Comparison of ENCODE assay signal across 18 cellular contexts in the genomic region with DNA sequence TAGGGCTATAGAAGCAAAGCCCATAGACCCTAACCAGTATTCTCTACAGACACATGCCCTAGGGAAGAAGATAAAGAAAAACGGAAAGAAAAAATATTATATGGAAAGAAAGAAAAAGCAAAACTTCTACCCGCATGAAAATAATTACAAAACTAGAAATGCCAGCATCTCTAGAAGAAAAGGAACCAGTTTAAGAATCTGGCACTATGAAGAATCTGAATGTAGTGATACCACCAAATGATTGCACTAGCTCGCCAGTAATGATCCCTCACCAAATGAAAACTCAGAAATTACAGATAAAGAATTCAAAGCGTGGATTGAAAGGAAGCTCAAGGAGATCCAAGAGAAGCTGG.
"Had no signal": no experiment of that assay in that cellular context is flagged by ENCODE, and none has a peak within 500 bp of the region (broad histone marks: within the 10 kb centered on the region; RNA-seq: fewer than 3 reads in every experiment).

No MANE protein-coding gene starts in this region.

- ATAC-seq: effector memory CD8-positive, alpha-beta T cell had no signal

- H3K4me1 Mint-ChIP-seq: activated naive CD8-positive, alpha-beta T cell treated with anti-CD3 and anti-CD28 coated beads for 36 hours; nephron had no signal

- H3K27me3 ChIP-seq: adrenal gland, body of pancreas, left lung, tibial nerve had no signal

- H3K36me3 ChIP-seq: adrenal gland, heart right ventricle, left lung, spleen, tibial nerve had no signal

- H3K4me1 ChIP-seq: adrenal gland, body of pancreas, heart right ventricle, left lung, spleen, tibial nerve had no signal

- H3K27ac Mint-ChIP-seq: activated naive CD4-positive, alpha-beta T cell treated with anti-CD3 and anti-CD28 coated beads for 36 hours; activated naive CD8-positive, alpha-beta T cell treated with anti-CD3 and anti-CD28 coated beads for 36 hours; effector memory CD8-positive, alpha-beta T cell; nephron had no signal

- DNase-seq: activated CD4-positive, alpha-beta T cell treated with anti-CD3 and anti-CD28 coated beads for 4 hours; activated CD4-positive, alpha-beta T cell treated with anti-CD3 and anti-CD28 coated beads, Interleukin-2, amount 50 U/mL, for 48 hours; activated CD8-positive, alpha-beta memory T cell treated with anti-CD3 and anti-CD28 coated beads for 24 hours; activated effector memory CD4-positive, alpha-beta T cell treated with anti-CD3 and anti-CD28 coated beads, Interleukin-2, amount 50 U/mL, for 16 hours; activated naive CD4-positive, alpha-beta T cell treated with anti-CD3 and anti-CD28 coated beads for 36 hours; activated naive CD8-positive, alpha-beta T cell treated with anti-CD3 and anti-CD28 coated beads for 36 hours; cerebellar nuclear complex; cortex of kidney; effector memory CD8-positive, alpha-beta T cell; heart right ventricle; left lung; spleen; stimulated activated CD4-positive, alpha-beta T cell treated with anti-CD3 and anti-CD28 coated beads, Interleukin-2, amount 100 ng/mL, for 48 hours; stimulated activated naive CD4-positive, alpha-beta T cell treated with Interleukin-2 at 50 U/mL for 16 hours had no signal

- H3K4me3 ChIP-seq: adrenal gland, body of pancreas, heart right ventricle, left lung, spleen, tibial nerve had no signal

- H3K4me3 Mint-ChIP-seq: activated naive CD4-positive, alpha-beta T cell treated with anti-CD3 and anti-CD28 coated beads for 36 hours; activated naive CD8-positive, alpha-beta T cell treated with anti-CD3 and anti-CD28 coated beads for 36 hours; effector memory CD8-positive, alpha-beta T cell; nephron had no signal

- H3K27ac ChIP-seq: adrenal gland, body of pancreas, heart right ventricle, left lung, spleen, tibial nerve had no signal

- H3K9me3 ChIP-seq: body of pancreas had no signal

- H3K27me3 Mint-ChIP-seq: activated naive CD8-positive, alpha-beta T cell treated with anti-CD3 and anti-CD28 coated beads for 36 hours; effector memory CD8-positive, alpha-beta T cell had no signal

- H3K36me3 Mint-ChIP-seq: activated naive CD8-positive, alpha-beta T cell treated with anti-CD3 and anti-CD28 coated beads for 36 hours had no signal
